ENCODE assay signal across 22 cellular contexts in the genomic region with DNA sequence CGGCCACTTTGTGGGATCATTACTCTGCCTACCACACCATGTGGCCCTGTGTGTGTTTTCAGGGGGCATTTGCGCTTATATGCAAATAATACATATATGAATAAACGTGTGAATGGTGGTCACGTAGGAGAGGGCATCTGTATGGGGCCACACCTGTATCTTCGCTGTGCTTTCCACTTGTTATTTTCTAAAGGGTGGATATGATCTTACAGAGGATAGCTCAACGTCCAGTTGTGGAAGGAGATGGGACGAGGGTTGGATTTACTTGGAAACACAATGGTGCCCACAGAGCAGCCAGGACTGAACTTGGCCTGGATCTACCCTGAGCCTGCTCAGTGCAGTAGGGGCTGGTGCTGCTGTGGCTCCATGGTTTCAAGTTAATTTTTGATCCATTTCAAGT.
"Had no signal": no experiment of that assay in that cellular context is flagged by ENCODE, and none has a peak within 500 bp of the region (broad histone marks: within the 10 kb centered on the region; RNA-seq: fewer than 3 reads in every experiment).

No MANE protein-coding gene starts in this region.

- DNase-seq: activated CD4-positive, alpha-beta T cell treated with anti-CD3 and anti-CD28 coated beads, Interleukin-2, amount 50 U/mL, for 1 hour; activated CD8-positive, alpha-beta memory T cell treated with anti-CD3 and anti-CD28 coated beads, Interleukin-2, amount 10 ng/mL, durations not matched to agents 7 days and 5 days; activated CD8-positive, alpha-beta T cell treated with anti-CD3 and anti-CD28 coated beads for 36 hours; activated effector memory CD4-positive, alpha-beta T cell treated with Interleukin-2 at 50 U/mL for 16 hours; activated T-cell treated with anti-CD3 and anti-CD28 coated beads, Interleukin-2, amount 50 U/mL, for 48 hours; caudate nucleus; foreskin fibroblast; hippocampal formation; kidney; midbrain; naive thymus-derived CD4-positive, alpha-beta T cell; nucleus accumbens; stimulated activated CD4-positive, alpha-beta T cell treated with anti-CD3 and anti-CD28 coated beads, Interleukin-2, amount 100 ng/mL, for 48 hours; stimulated activated naive CD4-positive, alpha-beta T cell treated with Interleukin-2 at 50 U/mL for 16 hours; T-helper 17 cell; T1000; testis had no signal

- H3K4me3 ChIP-seq: ascending aorta, testis had no signal

- H3K36me3 ChIP-seq: ascending aorta had no signal

- ATAC-seq: activated CD8-positive, alpha-beta memory T cell treated with anti-CD3 and anti-CD28 coated beads, Interleukin-2, amount 10 ng/mL, durations not matched to agents 7 days and 5 days; activated CD8-positive, alpha-beta T cell treated with anti-CD3 and anti-CD28 coated beads for 36 hours; esophagus mucosa; left colon; naive thymus-derived CD4-positive, alpha-beta T cell; right cardiac atrium; SK-N-SH treated with all-trans-retinoic acid at 6 μM for 48 hours; T-helper 17 cell had no signal

- H3K4me1 ChIP-seq: ascending aorta, testis had no signal

- H3K27ac ChIP-seq: ascending aorta, testis had no signal

- H3K9me3 ChIP-seq: ascending aorta, testis had no signal

- H3K27me3 ChIP-seq: ascending aorta, testis had no signal
